13 cellular contexts compared by ENCODE assay signal in the genomic region with DNA sequence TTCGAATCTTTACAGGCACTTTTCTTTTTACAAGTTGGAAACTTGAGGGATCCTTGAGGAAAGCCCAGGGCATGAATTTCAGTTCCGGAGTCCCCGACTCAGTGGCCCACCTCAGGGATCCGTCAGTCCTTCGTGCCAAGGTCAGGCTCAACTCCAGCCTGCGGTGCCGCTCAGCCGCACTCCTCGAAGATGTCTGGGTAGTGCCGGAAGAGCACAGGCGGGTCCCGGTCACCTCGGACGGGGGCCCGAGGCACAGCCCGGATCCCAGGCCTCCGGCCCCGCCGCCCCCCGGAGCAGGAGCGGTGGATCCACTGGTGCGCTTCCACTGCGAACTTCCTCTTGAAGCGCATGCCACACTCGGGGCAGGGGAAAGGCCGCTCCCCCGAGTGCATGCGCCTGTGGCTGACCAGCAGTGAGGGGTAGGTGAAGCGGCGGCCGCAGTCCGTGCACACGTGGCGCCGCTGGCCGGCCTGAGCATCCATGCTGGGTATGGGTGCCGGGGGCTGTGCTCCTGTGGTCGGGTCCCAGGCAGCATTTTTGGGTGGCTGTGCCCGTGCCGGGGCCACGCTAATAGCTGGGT. TPM values are rescaled to one million over a fixed set of nuclear protein-coding genes. Genes with fewer than 3 reads are reported as not detected.
DNase-seq lines count a peak whose midpoint lies in the region; FAIRE-seq and TF ChIP-seq lines count a peak whose summit lies in the region.
"Had no signal": no experiment of that assay in that cellular context is flagged by ENCODE, and none has a peak within 500 bp of the region (broad histone marks: within the 10 kb centered on the region; RNA-seq: fewer than 3 reads in every experiment).

No MANE protein-coding gene starts in this region.

- CTCF ChIA-PET in HEK293T (lab: Yijun Ruan, JAX) (interaction anchor here (1.0 to 2.3 kb wide), 2 partner anchors 29 to 46 kb away, joined by 3 to 8 read pairs; no protein-coding TSS in a partner anchor), H1 (lab: Charles Lee; ENCODE audit: partially characterized antibody) (interaction anchor here (1.3 kb wide), 1 partner anchor 45 kb away, joined by 4 read pairs; no protein-coding TSS in a partner anchor)

- H2BK20ac ChIP-seq in H1 (ENCODE audit: low read length) = no peak overlapping the region

- no peak overlapping the region for H3K4ac ChIP-seq in H1 (replicated peaks; ENCODE audit: insufficient read length, low read depth, low read length)

- no peak for TF ChIP-seq EP300 in H1 (IDR thresholded peaks at IDR 0.05; ENCODE audit: borderline replicate concordance in 1 of 2, low read depth in 2 of 2, low read length in 2 of 2)

- no peak overlapping the region for H3K23ac ChIP-seq in H1 (ENCODE audit: insufficient read length)

- H3K18ac ChIP-seq in H1 (ENCODE audit: extremely low read depth, low read length) = no peak overlapping the region

- H3K23me2 ChIP-seq in H1 (ENCODE audit: low read depth, low read length) = peaks cover 14% of the 10 kb centered on the region; the same call in 1 of the 2 replicates

- TF ChIP-seq POLR2A in H1 (IDR thresholded peaks at IDR 0.05; ENCODE audit: control extremely low read depth in 1 of 2, low read depth in 2 of 2, low read length in 2 of 2) = no peak
- no peak for TF ChIP-seq POLR2A in lower leg skin (IDR thresholded peaks at IDR 0.05)

- no peak overlapping the region for H2BK5ac ChIP-seq in H1 (ENCODE audit: low read depth, low read length)

- H4K5ac ChIP-seq in H1 (ENCODE audit: insufficient read length, low read depth, low read length) = peak overlapping the region; percentile 25

- peak overlapping the region; percentile 99 for H3K4me2 ChIP-seq in BLaER1
- H3K4me2 ChIP-seq in H1 (ENCODE audit: insufficient read depth in 1 of 2, low read depth in 2 of 2, low read length in 2 of 2) = peak overlapping the region in 1 of 2 experiments; percentile 74; a peak in 1 of 4 replicates
- peak overlapping the region; percentile 45 for H3K4me2 ChIP-seq in parathyroid adenoma (ENCODE audit: low read length)

- H3K9me3 ChIP-seq in BLaER1 = no peaks in the 10 kb centered on the region
- no peaks in the 10 kb centered on the region for H3K9me3 ChIP-seq in H1 (ENCODE audit: insufficient read depth in 2 of 2, low read depth in 1 of 2, low read length in 1 of 2)
- H3K9me3 ChIP-seq in parathyroid adenoma (ENCODE audit: control insufficient read depth, low read length) = no peaks in the 10 kb centered on the region

- H4K8ac ChIP-seq in H1 (ENCODE audit: extremely low read depth, insufficient read depth, low read length) = no peak overlapping the region

- POLR2A ChIA-PET in HEK293T (lab: Yijun Ruan, JAX) = interaction anchor here (0.8 to 3.4 kb wide), 6 partner anchors 8 to 125 kb away, joined by 3 to 71 read pairs (median 36); a partner anchor contains a TSS
- POLR2A ChIA-PET in H1 (lab: Charles Lee; ENCODE audit: partially characterized antibody) = interaction anchor here (0.6 to 3.4 kb wide), 7 partner anchors 8 to 34 kb away, joined by 3 to 45 read pairs (median 20); a partner anchor contains a TSS

- 94% methylated on average over 30 of the region's 41 CpGs; no CpG with 5 or more reads in 1 of the 2 experiments for WGBS in H1 (ENCODE audit: extremely low coverage in 1 of 2, insufficient coverage in 1 of 2, insufficient read length in 1 of 2, insufficient replicate concordance in 2 of 2, low coverage in 1 of 2, low lambda C conversion rate in 2 of 2, missing lambda C conversion rate in 1 of 2), 2 experiments
- 89 to 91% methylated on average over 31 to 36 of the region's 41 CpGs for WGBS in lower leg skin, 2 donors

- H3K79me2 ChIP-seq in H1 (ENCODE audit: control insufficient read depth in 1 of 2, insufficient read depth in 2 of 2, low read length in 2 of 2) = no peaks in the 10 kb centered on the region
- H3K79me2 ChIP-seq in parathyroid adenoma = no peaks in the 10 kb centered on the region

- no peak overlapping the region for H2BK15ac ChIP-seq in H1 (ENCODE audit: low read length)

- peak overlapping the region; percentile 94 for H3K9ac ChIP-seq in BLaER1
- H3K9ac ChIP-seq in H1 (replicated peaks in 1 of 4; ENCODE audit: extremely low read depth in 1 of 4, low read depth in 3 of 4, low read length in 3 of 4) = no peak overlapping the region
- no peak overlapping the region for H3K9ac ChIP-seq in parathyroid adenoma

- no peak overlapping the region for H3K56ac ChIP-seq in H1 (replicated peaks; ENCODE audit: insufficient read length, low read depth, low read length)

- H4K20me1 ChIP-seq in BLaER1 = peaks cover 7% of the 10 kb centered on the region; the same call in 1 of the 2 replicates
- peaks cover 0 to 2% of the 10 kb centered on the region in 2 experiments for H4K20me1 ChIP-seq in H1 (replicated peaks in 1 of 2; ENCODE audit: control insufficient read depth in 1 of 2, insufficient read depth in 2 of 2, low read length in 2 of 2)

- H3K4me1 ChIP-seq in BLaER1 (peaks cover 59% of the 10 kb centered on the region), H1 (replicated peaks in 1 of 4; ENCODE audit: control insufficient read depth in 3 of 4, insufficient read depth in 4 of 4, low read length in 3 of 4) (peaks cover 0 to 9% (median 2%) of the 10 kb centered on the region in 4 experiments; a peak in 5 of 7 replicates), parathyroid adenoma (peaks cover 12% of the 10 kb centered on the region)

- peak overlapping the region; percentile 22 for H4K91ac ChIP-seq in H1 (replicated peaks; ENCODE audit: insufficient read length, low read length)

- FAIRE-seq in H1 (lab: Jason Lieb, UNC) = no peak
- FAIRE-seq: G401.6, RCC 7860 had no signal

- H2BK120ac ChIP-seq in H1 (replicated peaks; ENCODE audit: low read depth, low read length) = no peak overlapping the region

- H3K36me3 ChIP-seq in BLaER1 (0 out of 2 replicates have a peak, but pooled peaks cover 5% of the 10 kb centered on the region), H1 (ENCODE audit: control insufficient read depth in 2 of 4, insufficient read depth in 4 of 4, low read length in 3 of 4) (no peaks in the 10 kb centered on the region), parathyroid adenoma (ENCODE audit: control insufficient read depth, insufficient read depth, low read length) (no peaks in the 10 kb centered on the region)

- no peak overlapping the region for H3K14ac ChIP-seq in H1 (ENCODE audit: insufficient read length)

- TF ChIP-seq CTCF in H1 (IDR thresholded peaks at IDR 0.05; ENCODE audit: control extremely low read depth in 1 of 3, insufficient read depth in 1 of 3, low read depth in 1 of 3, low read length in 3 of 3) (no peak), parathyroid adenoma (IDR thresholded peaks at IDR 0.05) (no peak), lower leg skin (IDR thresholded peaks at IDR 0.05) (no peak)

- TF ChIP-seq RAD21 in H1 (IDR thresholded peaks at IDR 0.05 in 1 of 2, conservative IDR thresholded peaks at IDR 0.05 in 1 of 2; ENCODE audit: low read depth in 2 of 2, low read length in 2 of 2) = no peak

- H3K27ac ChIP-seq in BLaER1 (peak overlapping the region; percentile 96), H1 (ENCODE audit: low read depth, low read length) (no peak overlapping the region), parathyroid adenoma (peak overlapping the region; percentile 99), caudate nucleus (ENCODE audit: low read depth, low read length) (no peak overlapping the region)

- DNase-seq in HEK293T (ENCODE audit: extremely low spot score) (no peak), H1 (ENCODE audit: low read depth in 1 of 2, low spot score in 2 of 2) (no peak), lower leg skin (ENCODE audit: low spot score in 2 of 2) (no peak), HT-29 (ENCODE audit: low spot score) (no peak), caudate nucleus (lab: John Stamatoyannopoulos, UW) (no peak)
- DNase-seq in stimulated activated naive CD4-positive, alpha-beta T cell treated with Interleukin-2 at 50 U/mL for 16 hours (lab: John Stamatoyannopoulos, UW) = no peak
- DNase-seq: NCI-H1092 treated with DMSO at 0.1 percent for 48 hours, NCI-H345, T-helper 9 cell had no signal

- no peak overlapping the region for H2BK12ac ChIP-seq in H1 (ENCODE audit: low read depth, low read length)

- intact Hi-C loops in lower leg skin (cut with DNase I; ENCODE audit: low total_unique reads) = loop anchor here (10.0 kb wide), 1 partner anchor 65 kb away; no protein-coding TSS in a partner anchor

- no peaks in the 10 kb centered on the region for H3K27me3 ChIP-seq in BLaER1
- H3K27me3 ChIP-seq in H1 (replicated peaks in 1 of 4; ENCODE audit: control insufficient read depth in 3 of 4, extremely low read depth in 1 of 4, insufficient read depth in 3 of 4, low read length in 3 of 4) = no peaks in the 10 kb centered on the region; a peak in 1 of 7 replicates
- no peaks in the 10 kb centered on the region for H3K27me3 ChIP-seq in parathyroid adenoma (ENCODE audit: control insufficient read depth, insufficient read depth, low read length)

- H3K4me3 ChIP-seq in BLaER1 = peak overlapping the region; percentile 77; the same call in 1 of the 2 replicates
- H3K4me3 ChIP-seq in H1 (ENCODE audit: extremely low read depth in 1 of 4, insufficient read depth in 2 of 4, low read depth in 3 of 4, low read length in 4 of 4) = no peak overlapping the region
- peak overlapping the region; percentile 26 for H3K4me3 ChIP-seq in parathyroid adenoma (ENCODE audit: low read depth, low read length)
- no peak overlapping the region for H3K4me3 ChIP-seq in lower leg skin (ENCODE audit: low read depth, poor library complexity, severe bottlenecking)

- no peak overlapping the region for H2AK5ac ChIP-seq in H1 (ENCODE audit: low read depth, low read length)

- H2AFZ ChIP-seq in H1 (ENCODE audit: low read length) (no peak overlapping the region), parathyroid adenoma (peak overlapping the region; percentile 63)

- H3K79me1 ChIP-seq in H1 (ENCODE audit: low read depth, low read length) = no peaks in the 10 kb centered on the region

RNA-seq across cellular contexts. Expression of a gene that starts 1.7 kb away (rescaled TPM):
- 3.5 and 3.7 TPM in 2 replicates for total RNA-seq in H1 (2021; fragmentation: NEBNext Ultra II Directional; extraction: Animal tissue kit (Norgen Biotek cat#: 25700))
- polyA plus RNA-seq in H1 (2011; rRNA removed) = 2.7 and 6.3 TPM in 2 replicates
- 3.3 TPM for polyA plus RNA-seq in H1 (2011; cell fraction: cytosol; rRNA removed)
- 5.4 TPM for polyA plus RNA-seq in H1 (2011; cell fraction: nucleus; rRNA removed)
- 3.0 to 4.6 TPM (median 3.6 TPM) in 4 replicates for polyA plus RNA-seq in H1 (2012, experiment 1 of 2)
- polyA plus RNA-seq in H1 (2012, experiment 2 of 2) = 1.7 TPM
- 3.8 TPM for polyA plus RNA-seq in H1 (2013, experiment 1 of 2)
- 2.6 TPM for polyA plus RNA-seq in H1 (2013, experiment 2 of 2)
- 0.63 TPM in 2 replicates for polyA minus RNA-seq in H1 (2011; rRNA and poly(A)+ RNA removed)
- 3.4 TPM for polyA minus RNA-seq in H1 (2011; cell fraction: cytosol; rRNA and poly(A)+ RNA removed)
- polyA minus RNA-seq in H1 (2011; cell fraction: nucleus; rRNA and poly(A)+ RNA removed) = 3.1 TPM
- 10 to 100 TPM; 11.9 to 22.5 (median 16.0) TPM for total RNA-seq in lower leg skin
- total RNA-seq in HT-29 (2014; rRNA removed; shearing (Covaris generic)) = 5.7 and 7.5 TPM in 2 replicates

RNA-seq across cellular contexts. Expression of a gene that starts 11.7 kb away (rescaled TPM):
- 7.7 and 8.4 TPM in 2 replicates for total RNA-seq in H1 (2021; fragmentation: NEBNext Ultra II Directional; extraction: Animal tissue kit (Norgen Biotek cat#: 25700))
- 5.7 and 8.3 TPM in 2 replicates for polyA plus RNA-seq in H1 (2011; rRNA removed)
- polyA plus RNA-seq in H1 (2011; cell fraction: cytosol; rRNA removed) = 5.5 TPM
- 8.2 TPM for polyA plus RNA-seq in H1 (2011; cell fraction: nucleus; rRNA removed)
- 4.7 to 5.7 TPM (median 5.0 TPM) in 4 replicates for polyA plus RNA-seq in H1 (2012, experiment 1 of 2)
- polyA plus RNA-seq in H1 (2012, experiment 2 of 2) = 5.7 TPM
- polyA plus RNA-seq in H1 (2013, experiment 1 of 2) = 4.9 TPM
- 4.6 TPM for polyA plus RNA-seq in H1 (2013, experiment 2 of 2)
- 2.0 and 2.3 TPM in 2 replicates for polyA minus RNA-seq in H1 (2011; rRNA and poly(A)+ RNA removed)
- polyA minus RNA-seq in H1 (2011; cell fraction: cytosol; rRNA and poly(A)+ RNA removed) = 7.2 TPM
- polyA minus RNA-seq in H1 (2011; cell fraction: nucleus; rRNA and poly(A)+ RNA removed) = 4.4 TPM
- total RNA-seq in lower leg skin = 10 to 100 TPM in 3 of 4 donors, 1 to 10 TPM in 1; 8.3 to 12.0 (median 10.3) TPM
- total RNA-seq in HT-29 (2014; rRNA removed; shearing (Covaris generic)) = 8.3 and 9.9 TPM in 2 replicates

RNA-seq across cellular contexts. Expression of a gene that starts 15.7 kb away (rescaled TPM):
- 12.9 and 14.8 TPM in 2 replicates for total RNA-seq in H1 (2021; fragmentation: NEBNext Ultra II Directional; extraction: Animal tissue kit (Norgen Biotek cat#: 25700))
- polyA plus RNA-seq in H1 (2011; rRNA removed) = 8.6 and 11.7 TPM in 2 replicates
- polyA plus RNA-seq in H1 (2011; cell fraction: cytosol; rRNA removed) = 13.3 TPM
- polyA plus RNA-seq in H1 (2011; cell fraction: nucleus; rRNA removed) = 14.2 TPM
- polyA plus RNA-seq in H1 (2012, experiment 1 of 2) = 7.3 to 12.2 TPM (median 10.2 TPM) in 4 replicates
- polyA plus RNA-seq in H1 (2012, experiment 2 of 2) = 5.7 TPM
- polyA plus RNA-seq in H1 (2013, experiment 1 of 2) = 8.0 TPM
- 7.3 TPM for polyA plus RNA-seq in H1 (2013, experiment 2 of 2)
- 6.1 and 6.8 TPM in 2 replicates for polyA minus RNA-seq in H1 (2011; rRNA and poly(A)+ RNA removed)
- polyA minus RNA-seq in H1 (2011; cell fraction: cytosol; rRNA and poly(A)+ RNA removed) = 6.2 TPM
- 14.3 TPM for polyA minus RNA-seq in H1 (2011; cell fraction: nucleus; rRNA and poly(A)+ RNA removed)
- total RNA-seq in lower leg skin = 10 to 100 TPM in 2 of 4 donors, 1 to 10 TPM in 2; 9.5 to 19.2 (median 10.4) TPM
- total RNA-seq in HT-29 (2014; rRNA removed; shearing (Covaris generic)) = 7.7 and 12.2 TPM in 2 replicates

RNA-seq across cellular contexts. Expression of a gene that starts 35.2 kb away (rescaled TPM):
- 10.3 and 12.0 TPM in 2 replicates for total RNA-seq in H1 (2021; fragmentation: NEBNext Ultra II Directional; extraction: Animal tissue kit (Norgen Biotek cat#: 25700))
- polyA plus RNA-seq in H1 (2011; rRNA removed) = 9.9 and 10.7 TPM in 2 replicates
- polyA plus RNA-seq in H1 (2011; cell fraction: cytosol; rRNA removed) = 8.8 TPM
- polyA plus RNA-seq in H1 (2011; cell fraction: nucleus; rRNA removed) = 7.6 TPM
- 5.0 to 6.3 TPM (median 5.5 TPM) in 4 replicates for polyA plus RNA-seq in H1 (2012, experiment 1 of 2)
- polyA plus RNA-seq in H1 (2012, experiment 2 of 2) = 7.7 TPM
- 5.0 TPM for polyA plus RNA-seq in H1 (2013, experiment 1 of 2)
- polyA plus RNA-seq in H1 (2013, experiment 2 of 2) = 5.1 TPM
- 6.0 and 6.5 TPM in 2 replicates for polyA minus RNA-seq in H1 (2011; rRNA and poly(A)+ RNA removed)
- polyA minus RNA-seq in H1 (2011; cell fraction: cytosol; rRNA and poly(A)+ RNA removed) = 6.8 TPM
- 11.6 TPM for polyA minus RNA-seq in H1 (2011; cell fraction: nucleus; rRNA and poly(A)+ RNA removed)
- 10 to 100 TPM in 3 of 4 donors, 1 to 10 TPM in 1; 9.9 to 23.7 (median 19.6) TPM for total RNA-seq in lower leg skin
- total RNA-seq in HT-29 (2014; rRNA removed; shearing (Covaris generic)) = 7.9 and 8.8 TPM in 2 replicates

RNA-seq across cellular contexts. Expression of a gene that starts 40.4 kb away (rescaled TPM):
- 14.2 and 14.3 TPM in 2 replicates for total RNA-seq in H1 (2021; fragmentation: NEBNext Ultra II Directional; extraction: Animal tissue kit (Norgen Biotek cat#: 25700))
- polyA plus RNA-seq in H1 (2011; rRNA removed) = 15.3 and 19.0 TPM in 2 replicates
- 12.5 TPM for polyA plus RNA-seq in H1 (2011; cell fraction: cytosol; rRNA removed)
- 10.7 TPM for polyA plus RNA-seq in H1 (2011; cell fraction: nucleus; rRNA removed)
- polyA plus RNA-seq in H1 (2012, experiment 1 of 2) = 9.2 to 11.6 TPM (median 11.0 TPM) in 4 replicates
- 15.1 TPM for polyA plus RNA-seq in H1 (2012, experiment 2 of 2)
- 9.9 TPM for polyA plus RNA-seq in H1 (2013, experiment 1 of 2)
- 9.7 TPM for polyA plus RNA-seq in H1 (2013, experiment 2 of 2)
- polyA minus RNA-seq in H1 (2011; rRNA and poly(A)+ RNA removed) = 14.8 and 15.0 TPM in 2 replicates
- polyA minus RNA-seq in H1 (2011; cell fraction: cytosol; rRNA and poly(A)+ RNA removed) = 24.1 TPM
- polyA minus RNA-seq in H1 (2011; cell fraction: nucleus; rRNA and poly(A)+ RNA removed) = 9.4 TPM
- 1 to 10 TPM; 3.2 to 9.1 (median 6.7) TPM for total RNA-seq in lower leg skin
- total RNA-seq in HT-29 (2014; rRNA removed; shearing (Covaris generic)) = 4.9 and 7.7 TPM in 2 replicates

Comparison
In these comparisons a context has a peak if more than half of its experiments do, and no peak if none do; other contexts are left out.
1. H3K27ac ChIP-seq: peak in BLaER1 (single experiment) and parathyroid adenoma (single experiment); none in H1 (single experiment) and caudate nucleus (single experiment).
2. H3K4me3 ChIP-seq: peak in BLaER1 (single experiment) and parathyroid adenoma (single experiment); none in H1 (0 of 4) and lower leg skin (single experiment).